ENCODE assay signal across 1 cellular context in the genomic region with DNA sequence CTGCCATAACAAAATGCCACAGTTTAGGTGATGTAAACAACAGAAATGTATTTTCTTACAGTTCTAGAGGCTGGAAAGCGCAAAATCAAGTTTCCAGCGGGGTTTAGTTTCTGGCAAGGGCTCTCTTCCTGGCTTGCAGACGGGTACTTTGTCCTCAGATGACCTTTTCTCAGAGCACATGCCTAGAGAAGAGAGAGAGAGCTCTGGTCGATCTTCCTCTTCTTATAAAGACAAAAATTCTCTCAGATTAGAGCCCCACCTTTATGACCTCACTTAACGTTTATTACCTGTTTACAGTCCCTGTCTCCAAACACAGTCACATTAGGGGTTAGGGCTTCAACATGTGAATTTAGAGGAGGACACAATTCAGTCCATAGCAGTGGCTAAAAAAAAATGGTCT.
TF ChIP-seq lines count a peak whose summit lies in the region.

No MANE protein-coding gene starts in this region.

TF ChIP-seq in K562, 482 proteins besides CTCF, POLR2A, EP300 and RAD21:
- TF ChIP-seq, protein P1, sequence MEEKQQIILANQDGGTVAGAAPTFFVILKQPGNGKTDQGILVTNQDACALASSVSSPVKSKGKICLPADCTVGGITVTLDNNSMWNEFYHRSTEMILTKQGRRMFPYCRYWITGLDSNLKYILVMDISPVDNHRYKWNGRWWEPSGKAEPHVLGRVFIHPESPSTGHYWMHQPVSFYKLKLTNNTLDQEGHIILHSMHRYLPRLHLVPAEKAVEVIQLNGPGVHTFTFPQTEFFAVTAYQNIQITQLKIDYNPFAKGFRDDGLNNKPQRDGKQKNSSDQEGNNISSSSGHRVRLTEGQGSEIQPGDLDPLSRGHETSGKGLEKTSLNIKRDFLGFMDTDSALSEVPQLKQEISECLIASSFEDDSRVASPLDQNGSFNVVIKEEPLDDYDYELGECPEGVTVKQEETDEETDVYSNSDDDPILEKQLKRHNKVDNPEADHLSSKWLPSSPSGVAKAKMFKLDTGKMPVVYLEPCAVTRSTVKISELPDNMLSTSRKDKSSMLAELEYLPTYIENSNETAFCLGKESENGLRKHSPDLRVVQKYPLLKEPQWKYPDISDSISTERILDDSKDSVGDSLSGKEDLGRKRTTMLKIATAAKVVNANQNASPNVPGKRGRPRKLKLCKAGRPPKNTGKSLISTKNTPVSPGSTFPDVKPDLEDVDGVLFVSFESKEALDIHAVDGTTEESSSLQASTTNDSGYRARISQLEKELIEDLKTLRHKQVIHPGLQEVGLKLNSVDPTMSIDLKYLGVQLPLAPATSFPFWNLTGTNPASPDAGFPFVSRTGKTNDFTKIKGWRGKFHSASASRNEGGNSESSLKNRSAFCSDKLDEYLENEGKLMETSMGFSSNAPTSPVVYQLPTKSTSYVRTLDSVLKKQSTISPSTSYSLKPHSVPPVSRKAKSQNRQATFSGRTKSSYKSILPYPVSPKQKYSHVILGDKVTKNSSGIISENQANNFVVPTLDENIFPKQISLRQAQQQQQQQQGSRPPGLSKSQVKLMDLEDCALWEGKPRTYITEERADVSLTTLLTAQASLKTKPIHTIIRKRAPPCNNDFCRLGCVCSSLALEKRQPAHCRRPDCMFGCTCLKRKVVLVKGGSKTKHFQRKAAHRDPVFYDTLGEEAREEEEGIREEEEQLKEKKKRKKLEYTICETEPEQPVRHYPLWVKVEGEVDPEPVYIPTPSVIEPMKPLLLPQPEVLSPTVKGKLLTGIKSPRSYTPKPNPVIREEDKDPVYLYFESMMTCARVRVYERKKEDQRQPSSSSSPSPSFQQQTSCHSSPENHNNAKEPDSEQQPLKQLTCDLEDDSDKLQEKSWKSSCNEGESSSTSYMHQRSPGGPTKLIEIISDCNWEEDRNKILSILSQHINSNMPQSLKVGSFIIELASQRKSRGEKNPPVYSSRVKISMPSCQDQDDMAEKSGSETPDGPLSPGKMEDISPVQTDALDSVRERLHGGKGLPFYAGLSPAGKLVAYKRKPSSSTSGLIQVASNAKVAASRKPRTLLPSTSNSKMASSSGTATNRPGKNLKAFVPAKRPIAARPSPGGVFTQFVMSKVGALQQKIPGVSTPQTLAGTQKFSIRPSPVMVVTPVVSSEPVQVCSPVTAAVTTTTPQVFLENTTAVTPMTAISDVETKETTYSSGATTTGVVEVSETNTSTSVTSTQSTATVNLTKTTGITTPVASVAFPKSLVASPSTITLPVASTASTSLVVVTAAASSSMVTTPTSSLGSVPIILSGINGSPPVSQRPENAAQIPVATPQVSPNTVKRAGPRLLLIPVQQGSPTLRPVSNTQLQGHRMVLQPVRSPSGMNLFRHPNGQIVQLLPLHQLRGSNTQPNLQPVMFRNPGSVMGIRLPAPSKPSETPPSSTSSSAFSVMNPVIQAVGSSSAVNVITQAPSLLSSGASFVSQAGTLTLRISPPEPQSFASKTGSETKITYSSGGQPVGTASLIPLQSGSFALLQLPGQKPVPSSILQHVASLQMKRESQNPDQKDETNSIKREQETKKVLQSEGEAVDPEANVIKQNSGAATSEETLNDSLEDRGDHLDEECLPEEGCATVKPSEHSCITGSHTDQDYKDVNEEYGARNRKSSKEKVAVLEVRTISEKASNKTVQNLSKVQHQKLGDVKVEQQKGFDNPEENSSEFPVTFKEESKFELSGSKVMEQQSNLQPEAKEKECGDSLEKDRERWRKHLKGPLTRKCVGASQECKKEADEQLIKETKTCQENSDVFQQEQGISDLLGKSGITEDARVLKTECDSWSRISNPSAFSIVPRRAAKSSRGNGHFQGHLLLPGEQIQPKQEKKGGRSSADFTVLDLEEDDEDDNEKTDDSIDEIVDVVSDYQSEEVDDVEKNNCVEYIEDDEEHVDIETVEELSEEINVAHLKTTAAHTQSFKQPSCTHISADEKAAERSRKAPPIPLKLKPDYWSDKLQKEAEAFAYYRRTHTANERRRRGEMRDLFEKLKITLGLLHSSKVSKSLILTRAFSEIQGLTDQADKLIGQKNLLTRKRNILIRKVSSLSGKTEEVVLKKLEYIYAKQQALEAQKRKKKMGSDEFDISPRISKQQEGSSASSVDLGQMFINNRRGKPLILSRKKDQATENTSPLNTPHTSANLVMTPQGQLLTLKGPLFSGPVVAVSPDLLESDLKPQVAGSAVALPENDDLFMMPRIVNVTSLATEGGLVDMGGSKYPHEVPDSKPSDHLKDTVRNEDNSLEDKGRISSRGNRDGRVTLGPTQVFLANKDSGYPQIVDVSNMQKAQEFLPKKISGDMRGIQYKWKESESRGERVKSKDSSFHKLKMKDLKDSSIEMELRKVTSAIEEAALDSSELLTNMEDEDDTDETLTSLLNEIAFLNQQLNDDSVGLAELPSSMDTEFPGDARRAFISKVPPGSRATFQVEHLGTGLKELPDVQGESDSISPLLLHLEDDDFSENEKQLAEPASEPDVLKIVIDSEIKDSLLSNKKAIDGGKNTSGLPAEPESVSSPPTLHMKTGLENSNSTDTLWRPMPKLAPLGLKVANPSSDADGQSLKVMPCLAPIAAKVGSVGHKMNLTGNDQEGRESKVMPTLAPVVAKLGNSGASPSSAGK (IDR thresholded peaks at IDR 0.05), result 0 out of 2 replicates have a peak, but pooled peaks have one; percentile 9
- no peak for TF ChIP-seq KLF1 (tag; IDR thresholded peaks at IDR 0.05)
- peak; percentile 49; the same call in 1 of the 2 replicates for TF ChIP-seq ELF1 (tag; IDR thresholded peaks at IDR 0.05)
